Comparison of ENCODE assay signal across 8 cellular contexts in the genomic region with DNA sequence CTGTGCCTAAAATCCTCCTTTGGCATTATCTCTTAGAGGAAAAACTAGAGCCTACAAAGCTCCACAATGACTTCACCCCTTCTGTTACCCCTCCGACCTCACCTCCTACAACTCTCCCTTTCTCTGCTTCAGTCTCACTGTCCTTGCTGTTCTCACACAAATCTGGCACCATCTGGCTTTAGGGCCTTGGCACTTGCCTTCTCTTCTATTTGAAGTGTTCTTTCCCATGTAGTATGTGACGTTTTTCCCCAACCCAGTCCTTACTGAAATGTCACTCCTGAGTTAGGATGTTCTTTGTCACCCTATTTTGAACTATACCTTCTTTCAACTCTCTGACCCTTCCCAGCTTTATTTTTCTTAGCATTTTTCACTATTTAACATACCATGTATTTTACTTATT. TPM values are rescaled to one million over a fixed set of nuclear protein-coding genes. Genes with fewer than 3 reads are reported as not detected.
"Had no signal": no experiment of that assay in that cellular context is flagged by ENCODE, and none has a peak within 500 bp of the region (broad histone marks: within the 10 kb centered on the region; RNA-seq: fewer than 3 reads in every experiment).

No MANE protein-coding gene starts in this region.

- H3K4me1 Mint-ChIP-seq: H9 had no signal

- H3K27ac ChIP-seq: GM23248 had no signal

- DNase-seq: GM23248, H9, HCEC 1CT, IMR-90, KG1 had no signal

- H3K4me3 ChIP-seq: GM23248, K562 had no signal

- H3K27ac Mint-ChIP-seq: H9 had no signal

- FAIRE-seq: H1, HTR-8/SVneo, K562 had no signal

- H3K9me3 Mint-ChIP-seq: H9 had no signal

- H3K4me3 Mint-ChIP-seq: H9 had no signal

- ATAC-seq: K562 had no signal

RNA-seq across cellular contexts. Expression of gene STX19, which starts 8.7 kb away (rescaled TPM):
- total RNA-seq: GM23248, H1, H9, IMR-90, K562 had no signal
- polyA plus RNA-seq: GM23248, H1, IMR-90 had no signal
